Comparison of ENCODE assay signal across 2 cellular contexts in the genomic region with DNA sequence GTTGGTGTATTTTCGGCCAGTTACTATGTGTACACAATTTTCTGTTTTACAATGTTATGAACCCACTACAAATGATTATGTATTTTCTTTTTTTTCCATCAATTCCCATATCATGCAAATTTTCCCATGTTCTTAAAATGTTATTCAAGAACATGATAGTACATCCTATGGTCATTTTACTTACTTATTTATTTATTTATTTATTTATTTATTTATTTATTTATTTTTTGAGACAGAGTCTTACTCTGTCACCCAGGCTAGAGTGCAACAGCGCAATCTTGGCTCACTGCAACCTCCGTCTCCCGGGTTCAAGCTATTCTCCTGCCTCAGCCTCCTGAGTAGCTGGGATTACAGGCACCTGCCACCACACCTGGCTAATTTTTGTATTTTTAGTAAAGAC. TPM values are rescaled to one million over a fixed set of nuclear protein-coding genes. Genes with fewer than 3 reads are reported as not detected.
DNase-seq lines count a peak whose midpoint lies in the region; ATAC-seq, FAIRE-seq and TF ChIP-seq lines count a peak whose summit lies in the region.
"Not testable (repeated sequence)": the region's sequence is repeated elsewhere in the genome, so short reads cannot be mapped to it uniquely, and the experiment has no call there.

No MANE protein-coding gene starts in this region.

- not testable (repeated sequence) for TF ChIP-seq POLR2A in A549 (IDR thresholded peaks at IDR 0.05; ENCODE audit: low read length); right lobe of liver (IDR thresholded peaks at IDR 0.05)

- not testable (repeated sequence) for H3K27me3 ChIP-seq in right lobe of liver

- not testable (repeated sequence) for FAIRE-seq in A549 (lab: Jason Lieb, UNC)

- not testable (repeated sequence) for H3K9me3 ChIP-seq in A549, right lobe of liver

- TF ChIP-seq EP300 in A549 (IDR thresholded peaks at IDR 0.05) = not testable (repeated sequence)

- not testable (repeated sequence) for TF ChIP-seq CTCF in A549 (IDR thresholded peaks at IDR 0.05); right lobe of liver (IDR thresholded peaks at IDR 0.05)

- H3K4me3 ChIP-seq in A549, right lobe of liver: not testable (repeated sequence)

- CTCF ChIA-PET in A549 (lab: Yijun Ruan, JAX) = not testable (repeated sequence)

- POLR2A ChIA-PET in A549 (lab: Yijun Ruan, JAX) = not testable (repeated sequence)

- not testable (repeated sequence) for H3K4me2 ChIP-seq in A549

- not testable (repeated sequence) for ATAC-seq in A549, right lobe of liver

- intact Hi-C loops in right lobe of liver (cut with DNase I) = not testable (repeated sequence)

- H3K36me3 ChIP-seq in right lobe of liver = not testable (repeated sequence)

- TF ChIP-seq RAD21 in A549 (conservative IDR thresholded peaks at IDR 0.05 in 1 of 2, IDR thresholded peaks at IDR 0.05 in 1 of 2) = not testable (repeated sequence)

- DNase-seq in A549 (ENCODE audit: low read depth in 1 of 2, low spot score in 1 of 2); right lobe of liver: not testable (repeated sequence)

- 74% methylated on average over 4 of the region's 4 CpGs for WGBS in A549 (ENCODE audit: missing lambda C conversion rate)
- 91% methylated on average over 3 of the region's 4 CpGs for WGBS in right lobe of liver (ENCODE audit: insufficient coverage, low coverage, low lambda C conversion rate, missing lambda C conversion rate)

- H3K4me1 ChIP-seq in A549 = not testable (repeated sequence)
- peaks cover 0 to 15% (median 6%) of the 10 kb centered on the region in 4 donors for H3K4me1 ChIP-seq in right lobe of liver

- H3K27ac ChIP-seq in A549 = not testable (repeated sequence)
- peak overlapping the region in 2 of 3 donors; percentile 32 to 67 for H3K27ac ChIP-seq in right lobe of liver

TF ChIP-seq in A549, 52 proteins besides CTCF, POLR2A, EP300 and RAD21:
- TF ChIP-seq ZC3H11A (IDR thresholded peaks at IDR 0.05) = peak; percentile 98

RNA-seq across cellular contexts. Expression of a gene that starts 54.8 kb away (rescaled TPM):
- polyA plus RNA-seq in A549 (2011; rRNA removed) (73.8 and 76.4 TPM in 2 replicates), A549 (2017; fragmentation: RNase III; extraction: RNeasy Plus Mini Kit Qiagen cat#74134 plus additional on column Dnase treatment) (109 to 135 TPM (median 114 TPM) in 3 replicates)
- 303 and 417 TPM in 2 replicates for polyA plus RNA-seq in A549 (2012; cell fraction: cytosol; rRNA removed)
- polyA plus RNA-seq in A549 (2012; cell fraction: nucleus; rRNA removed) = 621 and 1,069 TPM in 2 replicates
- polyA minus RNA-seq in A549 (2011; rRNA and poly(A)+ RNA removed) = 45.3 and 60.5 TPM in 2 replicates
- 100 to 1,000 TPM; 109 to 298 (median 218) TPM for total RNA-seq in right lobe of liver
